ENCODE assay signal across 17 cellular contexts in genomic region chr10:101006593-101007098, GRCh38. TPM values are rescaled to one million over a fixed set of nuclear protein-coding genes. Genes with fewer than 3 reads are reported as not detected.
A peak's percentile ranks its signal among the peaks of the same experiment; 100 is the strongest.
DNase-seq lines count a peak whose midpoint lies in the region; ATAC-seq and TF ChIP-seq lines count a peak whose summit lies in the region.
"Had no signal": no experiment of that assay in that cellular context is flagged by ENCODE, and none has a peak within 500 bp of the region (broad histone marks: within the 10 kb centered on the region; RNA-seq: fewer than 3 reads in every experiment).

No MANE protein-coding gene starts in this region.

- POLR2A ChIA-PET in activated CD4-positive, alpha-beta T cell treated with anti-CD3 and anti-CD28 coated beads for 36 hours (lab: Charles Lee): no interaction called here

- H3K9me3 ChIP-seq in MM.1S (replicated peaks; ENCODE audit: insufficient read depth, low read length) (no peaks in the 10 kb centered on the region), gastroesophageal sphincter (no peaks in the 10 kb centered on the region), sigmoid colon (no peaks in the 10 kb centered on the region), lower lobe of right lung (no peaks in the 10 kb centered on the region)
- H3K9me3 ChIP-seq: HAP-1 had no signal

- TF ChIP-seq POLR2A in gastroesophageal sphincter (IDR thresholded peaks at IDR 0.05) (no peak), sigmoid colon (IDR thresholded peaks at IDR 0.05) (no peak)

- no peaks in the 10 kb centered on the region for H3K4me1 Mint-ChIP-seq in activated CD4-positive, alpha-beta T cell treated with anti-CD3 and anti-CD28 coated beads for 36 hours
- H3K4me1 Mint-ChIP-seq: activated CD4-positive, alpha-beta T cell treated with anti-CD3 and anti-CD28 coated beads, Interleukin-2, amount 10 ng/mL, durations not matched to agents 7 days and 5 days; central memory CD8-positive, alpha-beta T cell; IgD-negative memory B cell had no signal

- no peaks in the 10 kb centered on the region for H3K79me2 ChIP-seq in MM.1S (ENCODE audit: low read length)

- H3K36me3 ChIP-seq in MM.1S (replicated peaks; ENCODE audit: insufficient read depth, low read length) (no peaks in the 10 kb centered on the region), gastroesophageal sphincter (peaks cover 0 to 52% of the 10 kb centered on the region in 2 donors), sigmoid colon (peaks cover 17 to 53% (median 34%) of the 10 kb centered on the region in 4 donors), lower lobe of right lung (peaks cover 51% of the 10 kb centered on the region)

- TF ChIP-seq CTCF in MM.1S (IDR thresholded peaks at IDR 0.05; ENCODE audit: low read length) (no peak), gastroesophageal sphincter (IDR thresholded peaks at IDR 0.05) (no peak), sigmoid colon (IDR thresholded peaks at IDR 0.05) (no peak), lower lobe of right lung (IDR thresholded peaks at IDR 0.05) (no peak)

- H3K27ac Mint-ChIP-seq in activated CD4-positive, alpha-beta T cell treated with anti-CD3 and anti-CD28 coated beads for 36 hours: no peak overlapping the region
- H3K27ac Mint-ChIP-seq: activated naive CD8-positive, alpha-beta T cell; IgD-negative memory B cell; naive B cell had no signal

- H3K27me3 ChIP-seq in MM.1S (replicated peaks; ENCODE audit: insufficient read depth, low read length) (no peaks in the 10 kb centered on the region), gastroesophageal sphincter (no peaks in the 10 kb centered on the region), sigmoid colon (no peaks in the 10 kb centered on the region), lower lobe of right lung (ENCODE audit: low read depth) (no peaks in the 10 kb centered on the region)

- no peaks in the 10 kb centered on the region for H3F3A ChIP-seq in MM.1S (ENCODE audit: insufficient read depth, low read length)

- no peaks in the 10 kb centered on the region for H3K4me1 ChIP-seq in MM.1S (ENCODE audit: low read length)
- H3K4me1 ChIP-seq in gastroesophageal sphincter: peaks cover 2 to 78% (median 26%) of the 10 kb centered on the region in 3 donors
- peaks cover 0 to 56% (median 50%) of the 10 kb centered on the region in 4 donors for H3K4me1 ChIP-seq in sigmoid colon
- peaks cover 43% of the 10 kb centered on the region for H3K4me1 ChIP-seq in lower lobe of right lung
- H3K4me1 ChIP-seq: HAP-1 had no signal

- H3K4me3 ChIP-seq in MM.1S (ENCODE audit: low read length) (no peak overlapping the region), gastroesophageal sphincter (no peak overlapping the region), sigmoid colon (no peak overlapping the region), lower lobe of right lung (no peak overlapping the region)
- H3K4me3 ChIP-seq: HAP-1 had no signal

- H3K27ac ChIP-seq in MM.1S (ENCODE audit: low read length) (no peak overlapping the region), gastroesophageal sphincter (peak overlapping the region in 3 of 4 donors; percentile 62 to 69 (median 65)), sigmoid colon (peak overlapping the region; percentile 45 to 72 (median 64)), lower lobe of right lung (no peak overlapping the region)

- H3K36me3 Mint-ChIP-seq in activated CD4-positive, alpha-beta T cell treated with anti-CD3 and anti-CD28 coated beads for 36 hours (ENCODE audit: low read depth): no peaks in the 10 kb centered on the region
- H3K36me3 Mint-ChIP-seq: activated naive CD8-positive, alpha-beta T cell; IgD-negative memory B cell; naive B cell had no signal

- intact Hi-C loops in sigmoid colon (cut with DNase I) (no loop called here), lower lobe of right lung (cut with DNase I) (no loop called here)
- intact Hi-C loops in activated CD4-positive, alpha-beta T cell treated with anti-CD3 and anti-CD28 coated beads for 36 hours (cut with DNase I, micrococcal nuclease): no loop called here

- CTCF ChIA-PET in activated CD4-positive, alpha-beta T cell treated with anti-CD3 and anti-CD28 coated beads for 36 hours (lab: Charles Lee): interaction anchor here (0.6 to 2.2 kb wide), 8 partner anchors 9 to 95 kb away, joined by 3 to 10 read pairs (median 3); partner anchors contain the start of genes PDZD7 and SFXN3

- H3K4me2 ChIP-seq in MM.1S (ENCODE audit: low read depth, low read length): no peak overlapping the region

- WGBS in gastroesophageal sphincter (ENCODE audit: low coverage in 1 of 2), 2 donors: 90% methylated on average over 4 of the region's 33 CpGs; no CpG with 5 or more reads in 1 of the 2 donors
- WGBS in sigmoid colon, 2 donors: 78 to 84% methylated on average over 33 of the region's 33 CpGs

- no peaks in the 10 kb centered on the region for H3K9me3 Mint-ChIP-seq in activated CD4-positive, alpha-beta T cell treated with anti-CD3 and anti-CD28 coated beads for 36 hours (ENCODE audit: low read depth)
- H3K9me3 Mint-ChIP-seq: activated CD4-positive, alpha-beta T cell treated with anti-CD3 and anti-CD28 coated beads, Interleukin-2, amount 10 ng/mL, durations not matched to agents 7 days and 5 days; central memory CD8-positive, alpha-beta T cell; IgD-negative memory B cell; naive B cell had no signal

- no peaks in the 10 kb centered on the region for H3K9me2 ChIP-seq in MM.1S (replicated peaks; ENCODE audit: insufficient read depth, low read length)

- DNase-seq in C1 segment of cervical spinal cord (lab: John Stamatoyannopoulos, UW) (peak in 9 of 14 donors; percentile 18 to 61 (median 39)), MM.1S (peak; percentile 1), sigmoid colon (peak; percentile 86), lower lobe of right lung (no peak)
- no peak for DNase-seq in activated CD4-positive, alpha-beta T cell treated with anti-CD3 and anti-CD28 coated beads for 36 hours
- DNase-seq: activated CD4-positive, alpha-beta T cell treated with anti-CD3 and anti-CD28 coated beads, Interleukin-2, amount 10 ng/mL, durations not matched to agents 7 days and 5 days; activated T-cell treated with anti-CD3 and anti-CD28 coated beads, Interleukin-2, amount 50 U/mL, for 1 hour; naive B cell; NCI-H226; retina; stimulated activated CD4-positive, alpha-beta T cell treated with anti-CD3 and anti-CD28 coated beads, Interleukin-2, amount 100 ng/mL, for 48 hours had no signal

- H2AFZ ChIP-seq in MM.1S (ENCODE audit: low read length): no peak overlapping the region

- no peaks in the 10 kb centered on the region for H4K20me1 ChIP-seq in MM.1S (ENCODE audit: insufficient read depth, low read length)

- H3K4me3 Mint-ChIP-seq in activated CD4-positive, alpha-beta T cell treated with anti-CD3 and anti-CD28 coated beads for 36 hours: no peak overlapping the region
- H3K4me3 Mint-ChIP-seq: activated CD4-positive, alpha-beta T cell treated with anti-CD3 and anti-CD28 coated beads, Interleukin-2, amount 10 ng/mL, durations not matched to agents 7 days and 5 days; activated naive CD8-positive, alpha-beta T cell; central memory CD8-positive, alpha-beta T cell; IgD-negative memory B cell; naive B cell had no signal

- no peak for ATAC-seq in gastroesophageal sphincter
- no peak for ATAC-seq in lower lobe of right lung
- no peak for ATAC-seq in activated CD4-positive, alpha-beta T cell treated with anti-CD3 and anti-CD28 coated beads for 36 hours
- ATAC-seq in GM18861 (IDR thresholded peaks at IDR 0.05; ENCODE audit: unreplicated experiment): no peak

- no peak overlapping the region for H3K9ac ChIP-seq in MM.1S (ENCODE audit: low read length)

- H3K27me3 Mint-ChIP-seq in activated CD4-positive, alpha-beta T cell treated with anti-CD3 and anti-CD28 coated beads for 36 hours: no peaks in the 10 kb centered on the region
- H3K27me3 Mint-ChIP-seq: activated CD4-positive, alpha-beta T cell treated with anti-CD3 and anti-CD28 coated beads, Interleukin-2, amount 10 ng/mL, durations not matched to agents 7 days and 5 days; activated naive CD8-positive, alpha-beta T cell; central memory CD8-positive, alpha-beta T cell; IgD-negative memory B cell; naive B cell had no signal

- TF ChIP-seq EP300 in gastroesophageal sphincter (IDR thresholded peaks at IDR 0.05) (no peak), sigmoid colon (IDR thresholded peaks at IDR 0.05) (no peak)

RNA-seq across cellular contexts. Expression of gene LZTS2, which starts 7.0 kb away (rescaled TPM):
- 100 to 1,000 TPM; 134 to 181 (median 141) TPM for total RNA-seq in gastroesophageal sphincter
- total RNA-seq in sigmoid colon: 100 to 1,000 TPM in 3 of 4 donors, 10 to 100 TPM in 1; 82.3 to 169 (median 116) TPM
- polyA plus RNA-seq in sigmoid colon: 10 to 100 TPM; 10.9 to 36.7 (median 23.4) TPM
- 52.6 TPM for total RNA-seq in lower lobe of right lung
- total RNA-seq in activated CD4-positive, alpha-beta T cell treated with anti-CD3 and anti-CD28 coated beads for 36 hours: 10 to 100 TPM; 14.8 to 15.7 TPM

RNA-seq across cellular contexts. Expression of gene TWNK, which starts 19.3 kb away (rescaled TPM):
- total RNA-seq in gastroesophageal sphincter (10 to 100 TPM in 1 of 4 donors, 1 to 10 TPM in 3; 8.3 to 10.8 (median 8.9) TPM), sigmoid colon (1 to 10 TPM; 3.3 to 4.6 (median 4.1) TPM), lower lobe of right lung (5.8 TPM)
- 1 to 10 TPM; 2.4 to 9.0 (median 2.8) TPM for polyA plus RNA-seq in sigmoid colon
- 10 to 100 TPM; 13.8 to 17.9 TPM for total RNA-seq in activated CD4-positive, alpha-beta T cell treated with anti-CD3 and anti-CD28 coated beads for 36 hours

RNA-seq across cellular contexts. Expression of gene MRPL43, which starts 19.3 kb away (rescaled TPM):
- total RNA-seq in gastroesophageal sphincter: 10 to 100 TPM; 58.0 to 93.8 (median 80.7) TPM
- 100 to 1,000 TPM in 1 of 4 donors, 10 to 100 TPM in 3; 81.3 to 119 (median 91.7) TPM for total RNA-seq in sigmoid colon
- 100 to 1,000 TPM in 1 of 3 donors, 10 to 100 TPM in 2; 73.8 to 111 (median 78.7) TPM for polyA plus RNA-seq in sigmoid colon
- total RNA-seq in lower lobe of right lung: 59.7 TPM
- total RNA-seq in activated CD4-positive, alpha-beta T cell treated with anti-CD3 and anti-CD28 coated beads for 36 hours: 10 to 100 TPM; 53.4 to 62.6 TPM

RNA-seq across cellular contexts. Expression of gene PDZD7, which starts 24.3 kb away (rescaled TPM):
- total RNA-seq in gastroesophageal sphincter: under 1 TPM in 3 of 4 donors, not detected in 1; 0.31 to 0.54 (median 0.39) TPM
- total RNA-seq in sigmoid colon: 1 to 10 TPM in 3 of 4 donors, under 1 TPM in 1; 0.16 to 2.4 (median 1.3) TPM
- under 1 TPM in 2 of 3 donors, not detected in 1; 0.60 to 0.70 TPM for polyA plus RNA-seq in sigmoid colon
- total RNA-seq in lower lobe of right lung: 1.6 TPM
- total RNA-seq in activated CD4-positive, alpha-beta T cell treated with anti-CD3 and anti-CD28 coated beads for 36 hours: under 1 TPM; 0.28 to 0.32 TPM
- polyA plus RNA-seq: IgD-negative memory B cell had no signal

RNA-seq across cellular contexts. Expression of gene SFXN3, which starts 24.4 kb away (rescaled TPM):
- total RNA-seq in gastroesophageal sphincter (10 to 100 TPM; 47.5 to 84.2 (median 66.0) TPM), sigmoid colon (10 to 100 TPM; 17.5 to 57.1 (median 43.5) TPM), lower lobe of right lung (57.8 TPM)
- polyA plus RNA-seq in sigmoid colon: 10 to 100 TPM in 2 of 3 donors, 1 to 10 TPM in 1; 9.5 to 16.9 (median 11.4) TPM
- total RNA-seq in activated CD4-positive, alpha-beta T cell treated with anti-CD3 and anti-CD28 coated beads for 36 hours: 10 to 100 TPM; 30.0 to 37.7 TPM

Comparison
In these comparisons a context has a peak if more than half of its experiments do, and no peak if none do; other contexts are left out.
1. DNase-seq: peak in C1 segment of cervical spinal cord (9 of 14), MM.1S (single experiment) and sigmoid colon (single experiment); none in lower lobe of right lung (single experiment) and activated CD4-positive, alpha-beta T cell treated with anti-CD3 and anti-CD28 coated beads for 36 hours (single experiment).
2. H3K27ac ChIP-seq: peak in gastroesophageal sphincter (3 of 4) and sigmoid colon (4 of 4); none in MM.1S (single experiment) and lower lobe of right lung (single experiment).